ENCODE assay signal across 9 cellular contexts in genomic region chr15:63019539-63020109, GRCh38. TPM values are rescaled to one million over a fixed set of nuclear protein-coding genes. Genes with fewer than 3 reads are reported as not detected.
DNase-seq lines count a peak whose midpoint lies in the region; ATAC-seq and TF ChIP-seq lines count a peak whose summit lies in the region.
"Had no signal": no experiment of that assay in that cellular context is flagged by ENCODE, and none has a peak within 500 bp of the region (broad histone marks: within the 10 kb centered on the region; RNA-seq: fewer than 3 reads in every experiment).

No MANE protein-coding gene starts in this region.

- 72 to 80% methylated on average over 6 to 9 of the region's 9 CpGs for WGBS in body of pancreas, 2 donors
- 42% methylated on average over 5 of the region's 9 CpGs for WGBS in right lobe of liver (ENCODE audit: insufficient coverage, low coverage, low lambda C conversion rate, missing lambda C conversion rate)
- 31 to 36% methylated on average over 7 to 8 of the region's 9 CpGs for WGBS in esophagus squamous epithelium, 2 donors

- DNase-seq in Calu3 (peak; percentile 88), M059J (ENCODE audit: low read depth) (peak; percentile 97), body of pancreas (peak; percentile 36 to 54 (median 38)), right lobe of liver (peak in 1 of 3 donors; percentile 52), esophagus squamous epithelium (lab: John Stamatoyannopoulos, UW) (no peak), OCI-M2 (lab: John Stamatoyannopoulos, UW; ENCODE audit: unreplicated experiment) (no peak), cortex of kidney (lab: John Stamatoyannopoulos, UW) (no peak), NCI-H1694 (lab: John Stamatoyannopoulos, UW) (no peak)
- DNase-seq: DND-41 had no signal

- no TSS peak for BruUV-seq in Calu3 (replicated peaks; lab: Mats Ljungman, UMichigan)

- TF ChIP-seq POLR2A in body of pancreas (IDR thresholded peaks at IDR 0.05) (no peak), right lobe of liver (IDR thresholded peaks at IDR 0.05) (no peak), esophagus squamous epithelium (IDR thresholded peaks at IDR 0.05) (no peak)

- H3K27ac ChIP-seq in body of pancreas (no peak overlapping the region), right lobe of liver (no peak overlapping the region), esophagus squamous epithelium (no peak overlapping the region)

- peak overlapping the region; percentile 92 for H3K27ac Mint-ChIP-seq in Calu3 (ENCODE audit: unreplicated experiment)

- peak; percentile 18 for ATAC-seq in body of pancreas
- peak in 3 of 4 donors; percentile 36 to 70 (median 56) for ATAC-seq in right lobe of liver

- H3K36me3 ChIP-seq in body of pancreas (replicated peaks in 1 of 2; ENCODE audit: insufficient read depth in 1 of 2, low read depth in 2 of 2) (no peaks in the 10 kb centered on the region), right lobe of liver (no peaks in the 10 kb centered on the region), esophagus squamous epithelium (no peaks in the 10 kb centered on the region)

- peaks cover 65% of the 10 kb centered on the region for H3K4me1 Mint-ChIP-seq in Calu3 (ENCODE audit: low read depth, unreplicated experiment)

- H3K4me3 ChIP-seq in body of pancreas (no peak overlapping the region), right lobe of liver (no peak overlapping the region), esophagus squamous epithelium (no peak overlapping the region)

- H3K4me3 Mint-ChIP-seq in Calu3 (ENCODE audit: low read depth, unreplicated experiment) = peak overlapping the region; percentile 41

- CTCF ChIA-PET in Calu3 (lab: Charles Lee) = interaction anchor here (0.6 to 1.4 kb wide), 6 partner anchors 16 to 124 kb away, joined by 3 to 4 read pairs (median 4); partner anchors contain the start of gene TPM1

- H3K36me3 Mint-ChIP-seq in Calu3 (ENCODE audit: insufficient read depth, unreplicated experiment) = peaks cover 11% of the 10 kb centered on the region

- H3K4me1 ChIP-seq in body of pancreas = peaks cover 27% of the 10 kb centered on the region
- peaks cover 0 to 20% (median 6%) of the 10 kb centered on the region in 4 donors for H3K4me1 ChIP-seq in right lobe of liver
- peaks cover 0 to 41% (median 15%) of the 10 kb centered on the region in 3 donors for H3K4me1 ChIP-seq in esophagus squamous epithelium

- H3K27me3 ChIP-seq in body of pancreas = no peaks in the 10 kb centered on the region
- H3K27me3 ChIP-seq in right lobe of liver = no peaks in the 10 kb centered on the region
- H3K27me3 ChIP-seq in esophagus squamous epithelium = no peaks in the 10 kb centered on the region

- TF ChIP-seq CTCF in Calu3 (IDR thresholded peaks at IDR 0.05; ENCODE audit: unreplicated experiment) (no peak), body of pancreas (IDR thresholded peaks at IDR 0.05) (no peak), right lobe of liver (IDR thresholded peaks at IDR 0.05) (no peak), esophagus squamous epithelium (IDR thresholded peaks at IDR 0.05) (no peak)

- no peaks in the 10 kb centered on the region for H3K9me3 Mint-ChIP-seq in Calu3 (ENCODE audit: low read depth, unreplicated experiment)

- H3K27me3 Mint-ChIP-seq in Calu3 (ENCODE audit: unreplicated experiment) = no peaks in the 10 kb centered on the region

- no peaks in the 10 kb centered on the region for H3K9me3 ChIP-seq in body of pancreas
- no peaks in the 10 kb centered on the region for H3K9me3 ChIP-seq in right lobe of liver
- H3K9me3 ChIP-seq in esophagus squamous epithelium = no peaks in the 10 kb centered on the region

- intact Hi-C loops in Calu3 (cut with micrococcal nuclease; ENCODE audit: unreplicated experiment) = loop anchor here (5.0 kb wide), 1 partner anchor 122 kb away; no protein-coding TSS in a partner anchor
- intact Hi-C loops in body of pancreas (cut with DNase I) = no loop called here
- intact Hi-C loops in right lobe of liver (cut with DNase I) = no loop called here
- intact Hi-C loops in esophagus squamous epithelium (cut with DNase I) = no loop called here

RNA-seq across cellular contexts. Expression of gene TPM1, which starts 22.9 kb away (rescaled TPM):
- total RNA-seq in Calu3 (2022) (691 and 1,158 TPM in 2 replicates), body of pancreas (100 to 1,000 TPM; 417 to 435 TPM), right lobe of liver (100 to 1,000 TPM in 3 of 6 experiments, 10 to 100 TPM in 3; 44.3 to 180 (median 91.6) TPM), esophagus squamous epithelium (100 to 1,000 TPM in 2 of 4 donors, 10 to 100 TPM in 2; 44.3 to 680 (median 138) TPM)
- 1,051 and 1,337 TPM in 2 replicates for total RNA-seq in M059J (2014; rRNA removed; shearing (Covaris generic))

Comparison
In these comparisons a context has a peak if more than half of its experiments do, and no peak if none do; other contexts are left out.
1. DNase-seq: peak in Calu3 (single experiment), M059J (single experiment) and body of pancreas (4 of 4); none in esophagus squamous epithelium (single experiment), OCI-M2 (single experiment), cortex of kidney (single experiment) and NCI-H1694 (single experiment).